In the genomic region with DNA sequence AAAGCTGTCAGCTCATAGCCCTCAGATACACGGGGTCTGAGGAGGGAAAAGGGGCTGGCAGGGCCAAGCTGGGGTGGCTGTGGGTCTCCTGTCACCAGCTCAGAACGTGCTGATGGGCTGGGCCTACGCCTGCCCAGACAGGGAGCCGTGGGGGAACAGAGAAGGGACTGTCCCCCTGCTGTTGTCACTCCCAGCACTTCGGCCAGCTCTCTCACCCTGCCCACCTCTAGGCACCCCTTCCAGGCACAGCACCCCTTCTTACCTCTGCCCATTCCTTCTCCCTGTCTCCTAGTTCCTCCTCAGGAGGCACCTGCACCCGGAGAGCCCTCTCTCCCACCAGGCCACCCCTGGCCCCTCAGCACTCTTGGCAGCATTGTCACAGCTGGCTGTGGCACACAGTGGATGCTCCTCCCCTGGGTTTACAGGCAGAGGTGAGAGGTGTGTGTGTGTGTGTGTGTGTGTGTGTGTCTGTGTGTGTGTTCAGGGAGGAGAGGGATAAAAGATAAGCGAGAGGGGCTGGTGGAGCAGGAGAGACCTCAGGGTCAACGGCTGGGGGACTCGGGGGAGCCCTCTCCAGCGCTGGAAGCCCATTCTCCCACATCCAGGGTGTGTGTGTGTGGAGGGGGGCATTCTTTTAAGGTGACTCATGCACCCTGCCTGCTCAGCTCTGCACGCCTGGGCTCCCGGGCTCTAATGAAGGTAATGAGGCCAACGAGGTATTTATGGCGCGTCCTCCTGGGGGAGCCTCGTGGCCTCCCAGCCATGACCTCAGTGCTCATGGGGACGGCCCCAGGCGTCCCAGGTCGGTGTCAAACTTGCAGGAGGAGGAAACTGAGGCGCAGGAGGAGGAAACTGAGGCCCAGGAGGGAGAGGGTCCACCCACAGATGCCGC, we compare ENCODE assay signal across 9 cellular contexts.
DNase-seq lines count a peak whose midpoint lies in the region; TF ChIP-seq lines count a peak whose summit lies in the region.
"Had no signal": no experiment of that assay in that cellular context is flagged by ENCODE, and none has a peak within 500 bp of the region (broad histone marks: within the 10 kb centered on the region; RNA-seq: fewer than 3 reads in every experiment).

No MANE protein-coding gene starts in this region.

- POLR2A ChIA-PET in HEK293T (lab: Yijun Ruan, JAX): interaction anchor here (1.5 kb wide), 1 partner anchor 64 kb away, joined by 7 read pairs; no protein-coding TSS in a partner anchor

- TF ChIP-seq CTCF in GM13976 (IDR thresholded peaks at IDR 0.05; ENCODE audit: borderline replicate concordance, control extremely low read depth, extremely low read depth, insufficient read depth, missing control alignments) (no peak), fibroblast of villous mesenchyme (IDR thresholded peaks at IDR 0.05; ENCODE audit: insufficient read depth, low read depth, low read length) (no peak), sigmoid colon (IDR thresholded peaks at IDR 0.05) (no peak)

- no peaks in the 10 kb centered on the region for H3K27me3 ChIP-seq in sigmoid colon

- H3K9me3 ChIP-seq in sigmoid colon: no peaks in the 10 kb centered on the region

- TF ChIP-seq EP300 in sigmoid colon (IDR thresholded peaks at IDR 0.05): no peak

- no peaks in the 10 kb centered on the region for H3K36me3 ChIP-seq in sigmoid colon

- WGBS in sigmoid colon, 2 donors: 54 to 61% methylated on average over 21 of the region's 21 CpGs

- H3K4me1 ChIP-seq in sigmoid colon: peaks cover 0 to 13% (median 2%) of the 10 kb centered on the region in 4 donors

- TF ChIP-seq POLR2A in sigmoid colon (IDR thresholded peaks at IDR 0.05): no peak

- intact Hi-C loops in sigmoid colon (cut with DNase I): no loop called here

- CTCF ChIA-PET in HEK293T (lab: Yijun Ruan, JAX): no interaction called here

- in situ Hi-C loops in GM13976 (cut with MboI; ENCODE audit: low sequenced_read_pairs, unreplicated experiment): no loop called here

- H3K4me3 ChIP-seq in fibroblast of villous mesenchyme (ENCODE audit: low read depth, low read length) (no peak overlapping the region), sigmoid colon (no peak overlapping the region)

- H3K27ac ChIP-seq in sigmoid colon: no peak overlapping the region

- DNase-seq in GM13976 (ENCODE audit: low spot score) (peak; percentile 40), RPMI7951 (ENCODE audit: low read depth) (peak; percentile 89), fibroblast of villous mesenchyme (ENCODE audit: low read depth) (peak; percentile 77), sigmoid colon (peak; percentile 56), MV-4-11 (lab: John Stamatoyannopoulos, UW) (no peak), HEK293T (ENCODE audit: extremely low spot score) (no peak), NK-92 (lab: John Stamatoyannopoulos, UW; ENCODE audit: unreplicated experiment) (no peak)
- DNase-seq in stimulated activated CD4-positive, alpha-beta T cell treated with anti-CD3 and anti-CD28 coated beads, Interleukin-4, amount 100 ng/mL, for 1 hour: no peak
- DNase-seq: stimulated activated naive CD8-positive, alpha-beta T cell treated with anti-CD3 and anti-CD28 coated beads, Interleukin-15, Interleukin-2, amounts not matched to agents 100 U/mL and 50 U/mL, for 24 hours had no signal

TF ChIP-seq in HEK293T, 16 proteins besides CTCF, POLR2A, EP300 and RAD21:
- TF ChIP-seq HDGF (IDR thresholded peaks at IDR 0.05; ENCODE audit: borderline replicate concordance) (no peak), SP1 (IDR thresholded peaks at IDR 0.05) (no peak), FOXK2 (IDR thresholded peaks at IDR 0.05) (no peak), ARNT (IDR thresholded peaks at IDR 0.05) (no peak), ZNF384 (IDR thresholded peaks at IDR 0.05) (no peak; the same call in 1 of the 2 replicates), CTBP1 (IDR thresholded peaks at IDR 0.05; ENCODE audit: borderline replicate concordance) (no peak), FOXM1 (IDR thresholded peaks at IDR 0.05; ENCODE audit: borderline replicate concordance) (no peak), FOXA1 (IDR thresholded peaks at IDR 0.05) (no peak)
- TF ChIP-seq, protein P1, sequence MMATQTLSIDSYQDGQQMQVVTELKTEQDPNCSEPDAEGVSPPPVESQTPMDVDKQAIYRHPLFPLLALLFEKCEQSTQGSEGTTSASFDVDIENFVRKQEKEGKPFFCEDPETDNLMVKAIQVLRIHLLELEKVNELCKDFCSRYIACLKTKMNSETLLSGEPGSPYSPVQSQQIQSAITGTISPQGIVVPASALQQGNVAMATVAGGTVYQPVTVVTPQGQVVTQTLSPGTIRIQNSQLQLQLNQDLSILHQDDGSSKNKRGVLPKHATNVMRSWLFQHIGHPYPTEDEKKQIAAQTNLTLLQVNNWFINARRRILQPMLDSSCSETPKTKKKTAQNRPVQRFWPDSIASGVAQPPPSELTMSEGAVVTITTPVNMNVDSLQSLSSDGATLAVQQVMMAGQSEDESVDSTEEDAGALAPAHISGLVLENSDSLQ (IDR thresholded peaks at IDR 0.05): no peak

Comparison
In these comparisons a context has a peak if more than half of its experiments do, and no peak if none do; other contexts are left out.
1. DNase-seq: peak in GM13976 (single experiment), RPMI7951 (single experiment), fibroblast of villous mesenchyme (single experiment) and sigmoid colon (single experiment); none in MV-4-11 (single experiment), HEK293T (single experiment), NK-92 (single experiment) and stimulated activated CD4-positive, alpha-beta T cell treated with anti-CD3 and anti-CD28 coated beads, Interleukin-4, amount 100 ng/mL, for 1 hour (single experiment).